In genomic region chr16:66026211-66026610, GRCh38 we compare ENCODE assay signal across 9 cellular contexts.
DNase-seq lines count a peak whose midpoint lies in the region; TF ChIP-seq lines count a peak whose summit lies in the region.
"Had no signal": no experiment of that assay in that cellular context is flagged by ENCODE, and none has a peak within 500 bp of the region (broad histone marks: within the 10 kb centered on the region; RNA-seq: fewer than 3 reads in every experiment).

No MANE protein-coding gene starts in this region.

- CTCF ChIA-PET in OCI-LY7 (lab: Charles Lee; ENCODE audit: unreplicated experiment): no interaction called here

- H3K4me2 ChIP-seq in OCI-LY7 (ENCODE audit: low read length) (no peak overlapping the region), smooth muscle cell (no peak overlapping the region)

- H3K27ac ChIP-seq in OCI-LY7 (ENCODE audit: low read depth, low read length, poor library complexity, severe bottlenecking) (no peak overlapping the region), smooth muscle cell (ENCODE audit: low read depth) (no peak overlapping the region)

- no peak overlapping the region for H3K4me3 ChIP-seq in OCI-LY7 (ENCODE audit: low read depth, low read length, poor library complexity, severe bottlenecking)
- H3K4me3 ChIP-seq in fibroblast of villous mesenchyme (ENCODE audit: low read depth, low read length): no peak overlapping the region
- H3K4me3 ChIP-seq in smooth muscle cell: no peak overlapping the region

- peak; percentile 32; the same call in 1 of the 2 replicates for TF ChIP-seq CTCF in OCI-LY7 (conservative IDR thresholded peaks at IDR 0.05; ENCODE audit: low read length)
- TF ChIP-seq CTCF in fibroblast of villous mesenchyme (IDR thresholded peaks at IDR 0.05; ENCODE audit: insufficient read depth, low read depth, low read length): peak; percentile 47
- peak; percentile 25 for TF ChIP-seq CTCF in smooth muscle cell (IDR thresholded peaks at IDR 0.05; ENCODE audit: borderline replicate concordance, insufficient read depth, poor library complexity, severe bottlenecking)

- H3F3A ChIP-seq in smooth muscle cell (ENCODE audit: low read depth): no peaks in the 10 kb centered on the region

- no TSS peak for BruUV-seq in OCI-LY7 (replicated peaks; lab: Mats Ljungman, UMichigan)

- H3K4me1 ChIP-seq in OCI-LY7 (ENCODE audit: insufficient read depth, low read length, poor library complexity, severe bottlenecking): no peaks in the 10 kb centered on the region
- H3K4me1 ChIP-seq in smooth muscle cell (ENCODE audit: low read depth): no peaks in the 10 kb centered on the region

- POLR2A ChIA-PET in OCI-LY7 (lab: Charles Lee): no interaction called here

- H4K20me1 ChIP-seq in OCI-LY7 (ENCODE audit: insufficient read depth, low read length): no peaks in the 10 kb centered on the region
- H4K20me1 ChIP-seq in smooth muscle cell (ENCODE audit: low read depth): no peaks in the 10 kb centered on the region

- no peaks in the 10 kb centered on the region for H3K36me3 ChIP-seq in OCI-LY7 (ENCODE audit: insufficient read depth, low read length)
- H3K36me3 ChIP-seq in smooth muscle cell (ENCODE audit: low read depth): no peaks in the 10 kb centered on the region

- no peak overlapping the region for H3K9ac ChIP-seq in smooth muscle cell (ENCODE audit: low read depth)

- WGBS in smooth muscle cell (ENCODE audit: low lambda C conversion rate): 77% methylated on average over 5 of the region's 5 CpGs

- intact Hi-C loops in OCI-LY7 (cut with micrococcal nuclease; ENCODE audit: unreplicated experiment): no loop called here

- no peak overlapping the region for H2AFZ ChIP-seq in OCI-LY7 (ENCODE audit: low read length)
- no peak overlapping the region for H2AFZ ChIP-seq in smooth muscle cell (ENCODE audit: low read depth)

- H3K27me3 ChIP-seq in smooth muscle cell (ENCODE audit: low read depth): no peaks in the 10 kb centered on the region

- DNase-seq in SIG-M5 treated with dmso at 0.1 percent for 504 hours (lab: John Stamatoyannopoulos, UW; ENCODE audit: unreplicated experiment) (peak; percentile 6), SIG-M5 (lab: John Stamatoyannopoulos, UW) (no peak), OCI-LY7 (ENCODE audit: low spot score) (no peak), fibroblast of villous mesenchyme (ENCODE audit: low read depth) (no peak), smooth muscle cell (lab: John Stamatoyannopoulos, UW; ENCODE audit: unreplicated experiment) (no peak), NCI-H2081 (lab: John Stamatoyannopoulos, UW) (no peak)
- no peak for DNase-seq in activated CD4-positive, CD25-positive, alpha-beta regulatory T cell (lab: John Stamatoyannopoulos, UW)
- DNase-seq in activated T-cell treated with anti-CD3 and anti-CD28 coated beads, Interleukin-2, amount 50 U/mL, for 48 hours: no peak
- DNase-seq: NCI-H187 treated with DMSO at 0.1 percent for 48 hours had no signal

- no peaks in the 10 kb centered on the region for H3K9me2 ChIP-seq in OCI-LY7 (ENCODE audit: insufficient read depth, low read length)

- no peaks in the 10 kb centered on the region for H3K9me3 ChIP-seq in OCI-LY7 (ENCODE audit: low read length)
- no peaks in the 10 kb centered on the region for H3K9me3 ChIP-seq in smooth muscle cell (replicated peaks; ENCODE audit: low read depth)

- H3K79me2 ChIP-seq in OCI-LY7 (ENCODE audit: insufficient read depth, low read depth, low read length): no peaks in the 10 kb centered on the region
- no peaks in the 10 kb centered on the region for H3K79me2 ChIP-seq in smooth muscle cell (ENCODE audit: low read depth)
